ENCODE assay signal across 1 cellular context in the genomic region with DNA sequence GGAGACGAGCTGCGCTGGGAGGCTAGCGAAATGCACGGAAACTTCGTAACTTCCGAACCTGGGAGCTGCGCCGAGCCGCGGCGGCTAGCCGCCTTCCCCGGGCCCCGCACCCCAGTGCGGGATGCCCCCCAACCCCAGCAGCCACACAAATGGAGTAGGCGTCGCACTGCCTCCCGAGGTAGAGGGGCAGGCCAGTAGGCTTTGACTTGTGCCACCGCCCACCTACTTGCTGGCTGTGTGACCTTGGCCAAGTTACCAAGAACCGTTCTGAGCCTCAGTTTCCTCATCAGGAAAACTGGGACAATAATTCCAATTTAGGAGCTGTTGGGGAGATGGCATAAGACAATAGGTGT.
A peak's percentile ranks its signal among the peaks of the same experiment; 100 is the strongest.
TF ChIP-seq lines count a peak whose summit lies in the region.

No MANE protein-coding gene starts in this region.

TF ChIP-seq in HEK293, 187 proteins besides CTCF, POLR2A, EP300 and RAD21 (continued from another document):
- TF ChIP-seq, protein P1, sequence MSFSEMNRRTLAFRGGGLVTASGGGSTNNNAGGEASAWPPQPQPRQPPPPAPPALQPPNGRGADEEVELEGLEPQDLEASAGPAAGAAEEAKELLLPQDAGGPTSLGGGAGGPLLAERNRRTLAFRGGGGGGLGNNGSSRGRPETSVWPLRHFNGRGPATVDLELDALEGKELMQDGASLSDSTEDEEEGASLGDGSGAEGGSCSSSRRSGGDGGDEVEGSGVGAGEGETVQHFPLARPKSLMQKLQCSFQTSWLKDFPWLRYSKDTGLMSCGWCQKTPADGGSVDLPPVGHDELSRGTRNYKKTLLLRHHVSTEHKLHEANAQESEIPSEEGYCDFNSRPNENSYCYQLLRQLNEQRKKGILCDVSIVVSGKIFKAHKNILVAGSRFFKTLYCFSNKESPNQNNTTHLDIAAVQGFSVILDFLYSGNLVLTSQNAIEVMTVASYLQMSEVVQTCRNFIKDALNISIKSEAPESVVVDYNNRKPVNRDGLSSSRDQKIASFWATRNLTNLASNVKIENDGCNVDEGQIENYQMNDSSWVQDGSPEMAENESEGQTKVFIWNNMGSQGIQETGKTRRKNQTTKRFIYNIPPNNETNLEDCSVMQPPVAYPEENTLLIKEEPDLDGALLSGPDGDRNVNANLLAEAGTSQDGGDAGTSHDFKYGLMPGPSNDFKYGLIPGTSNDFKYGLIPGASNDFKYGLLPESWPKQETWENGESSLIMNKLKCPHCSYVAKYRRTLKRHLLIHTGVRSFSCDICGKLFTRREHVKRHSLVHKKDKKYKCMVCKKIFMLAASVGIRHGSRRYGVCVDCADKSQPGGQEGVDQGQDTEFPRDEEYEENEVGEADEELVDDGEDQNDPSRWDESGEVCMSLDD (tag by site-specific recombination; IDR thresholded peaks at IDR 0.05): 0 out of 2 replicates have a peak, but pooled peaks have one; percentile 39
- TF ChIP-seq ZFHX2 (tag by site-specific recombination; conservative IDR thresholded peaks at IDR 0.05): peak; percentile 57; the same call in 1 of the 2 replicates
TF ChIP-seq in HEK293: peak in this region for 10.
